8 cellular contexts compared by ENCODE assay signal in genomic region chr12:8034802-8035201, GRCh38. TPM values are rescaled to one million over a fixed set of nuclear protein-coding genes. Genes with fewer than 3 reads are reported as not detected.
DNase-seq lines count a peak whose midpoint lies in the region; FAIRE-seq and TF ChIP-seq lines count a peak whose summit lies in the region.

No MANE protein-coding gene starts in this region.

- intact Hi-C loops in CD4-positive, alpha-beta memory T cell (cut with micrococcal nuclease), result loop anchor here (1.0 kb wide), 1 partner anchor 9 kb away; no protein-coding TSS in a partner anchor
- intact Hi-C loops in endothelial cell of umbilical vein (cut with micrococcal nuclease), result loop anchor here (1.0 to 2.0 kb wide), 2 partner anchors 9 to 32 kb away; partner anchors contain the start of gene C3AR1

- H3K27ac ChIP-seq in CD4-positive, alpha-beta memory T cell (ENCODE audit: low read depth, low read length), result peak overlapping the region; percentile 97
- no peak overlapping the region for H3K27ac ChIP-seq in endothelial cell of umbilical vein (ENCODE audit: insufficient read depth, low read depth, low read length)
- peak overlapping the region; percentile 93 for H3K27ac ChIP-seq in parathyroid adenoma

- peaks cover 3% of the 10 kb centered on the region for H3K36me3 ChIP-seq in CD4-positive, alpha-beta memory T cell (ENCODE audit: insufficient read depth, low read length)
- H3K36me3 ChIP-seq in NT2/D1 (ENCODE audit: insufficient read depth, insufficient read length, low read length) (peaks cover 10% of the 10 kb centered on the region), endothelial cell of umbilical vein (ENCODE audit: control insufficient read depth in 2 of 2, extremely low read depth in 1 of 2, insufficient read depth in 2 of 2, low read length in 2 of 2) (no peaks in the 10 kb centered on the region), parathyroid adenoma (ENCODE audit: control insufficient read depth, insufficient read depth, low read length) (no peaks in the 10 kb centered on the region)

- no peak for DNase-seq in CD4-positive, alpha-beta memory T cell
- DNase-seq in NT2/D1 (ENCODE audit: low read depth, low spot score) (no peak), endothelial cell of umbilical vein (ENCODE audit: low read depth, low spot score) (peak; percentile 11), HEK293T (ENCODE audit: extremely low spot score) (no peak), inferior parietal cortex (ENCODE audit: extremely low spot score) (no peak), SKM-1 (lab: John Stamatoyannopoulos, UW; ENCODE audit: unreplicated experiment) (no peak), globus pallidus (ENCODE audit: low spot score) (no peak)

- no peak for TF ChIP-seq POLR2A in endothelial cell of umbilical vein (IDR thresholded peaks at IDR 0.05; ENCODE audit: low read depth, low read length)

- no peaks in the 10 kb centered on the region for H4K20me1 ChIP-seq in endothelial cell of umbilical vein (replicated peaks; ENCODE audit: control insufficient read depth, extremely low read depth, insufficient read depth, low read length)

- no peaks in the 10 kb centered on the region for H3K27me3 ChIP-seq in CD4-positive, alpha-beta memory T cell (ENCODE audit: insufficient read depth, low read length)
- H3K27me3 ChIP-seq in NT2/D1 (ENCODE audit: insufficient read depth, insufficient read length) (no peaks in the 10 kb centered on the region), endothelial cell of umbilical vein (ENCODE audit: control insufficient read depth in 2 of 2, insufficient read depth in 2 of 2, low read length in 2 of 2) (no peaks in the 10 kb centered on the region), parathyroid adenoma (ENCODE audit: control insufficient read depth, insufficient read depth, low read length) (no peaks in the 10 kb centered on the region)

- H3K36me3 Mint-ChIP-seq in CD4-positive, alpha-beta memory T cell, result peaks cover 0 to 19% of the 10 kb centered on the region in 2 donors

- H3K27me3 Mint-ChIP-seq in CD4-positive, alpha-beta memory T cell, result no peaks in the 10 kb centered on the region

- peaks cover 73% of the 10 kb centered on the region for H3K4me1 ChIP-seq in CD4-positive, alpha-beta memory T cell (ENCODE audit: insufficient read depth, low read length)
- H3K4me1 ChIP-seq in NT2/D1 (ENCODE audit: insufficient read depth, insufficient read length), result peaks cover 33% of the 10 kb centered on the region
- H3K4me1 ChIP-seq in endothelial cell of umbilical vein (ENCODE audit: control insufficient read depth, extremely low read depth, insufficient read depth, low read length), result peaks cover 40% of the 10 kb centered on the region
- peaks cover 49% of the 10 kb centered on the region for H3K4me1 ChIP-seq in parathyroid adenoma

- no TSS peak for BruUV-seq in endothelial cell of umbilical vein (replicated peaks; lab: Mats Ljungman, UMichigan)

- peak overlapping the region; percentile 75 for H3K4me2 ChIP-seq in endothelial cell of umbilical vein (ENCODE audit: insufficient read depth, low read length)
- H3K4me2 ChIP-seq in parathyroid adenoma (ENCODE audit: low read length), result peak overlapping the region; percentile 95

- no peaks in the 10 kb centered on the region for H3K9me3 Mint-ChIP-seq in CD4-positive, alpha-beta memory T cell

- peak overlapping the region; percentile 4 for H3K9ac ChIP-seq in NT2/D1 (ENCODE audit: insufficient read length, low read depth)
- H3K9ac ChIP-seq in endothelial cell of umbilical vein (replicated peaks; ENCODE audit: extremely low read depth, insufficient read depth, low read length), result no peak overlapping the region
- H3K9ac ChIP-seq in parathyroid adenoma, result no peak overlapping the region

- peak overlapping the region; percentile 82 to 94 (median 90) for H3K4me3 Mint-ChIP-seq in CD4-positive, alpha-beta memory T cell

- H3K79me2 ChIP-seq in endothelial cell of umbilical vein (ENCODE audit: control insufficient read depth, insufficient read depth, low read length), result peaks cover 10% of the 10 kb centered on the region
- H3K79me2 ChIP-seq in parathyroid adenoma, result peaks cover 19% of the 10 kb centered on the region

- dilution Hi-C loops in endothelial cell of umbilical vein (cut with MboI; ENCODE audit: extremely low pct_ligation_motif_present, low sequenced_read_pairs), result no loop called here

- H3K4me1 Mint-ChIP-seq in CD4-positive, alpha-beta memory T cell, result peaks cover 54 to 74% (median 68%) of the 10 kb centered on the region in 4 donors

- no peak for TF ChIP-seq CTCF in endothelial cell of umbilical vein (IDR thresholded peaks at IDR 0.05; ENCODE audit: extremely low read depth in 1 of 2, insufficient read depth in 1 of 2, low read depth in 1 of 2, low read length in 2 of 2)
- TF ChIP-seq CTCF in parathyroid adenoma (IDR thresholded peaks at IDR 0.05), result no peak

- no peaks in the 10 kb centered on the region for H3K9me3 ChIP-seq in CD4-positive, alpha-beta memory T cell (ENCODE audit: control insufficient read depth in 1 of 2, low read length in 2 of 2)
- H3K9me3 ChIP-seq in NT2/D1 (ENCODE audit: insufficient read depth, low read length) (no peaks in the 10 kb centered on the region), endothelial cell of umbilical vein (replicated peaks; ENCODE audit: control insufficient read depth, insufficient read depth, low read length) (no peaks in the 10 kb centered on the region), parathyroid adenoma (ENCODE audit: control insufficient read depth, low read length) (no peaks in the 10 kb centered on the region)

- POLR2A ChIA-PET in CD4-positive, alpha-beta memory T cell (lab: Charles Lee; ENCODE audit: partially characterized antibody), result interaction anchor here (0.8 to 5.3 kb wide), 8 partner anchors 7 to 101 kb away, joined by 3 to 29 read pairs (median 12); partner anchors contain the start of genes C3AR1 and SLC2A3
- POLR2A ChIA-PET in endothelial cell of umbilical vein (lab: Charles Lee) (no interaction called here), HEK293T (lab: Yijun Ruan, JAX) (interaction anchor here (0.7 to 1.5 kb wide), 2 partner anchors 9 to 17 kb away, joined by 3 to 4 read pairs; no protein-coding TSS in a partner anchor)

- FAIRE-seq in endothelial cell of umbilical vein (lab: Jason Lieb, UNC), result peak; percentile 35

- H2AFZ ChIP-seq in endothelial cell of umbilical vein (ENCODE audit: low read depth, low read length) (no peak overlapping the region), parathyroid adenoma (no peak overlapping the region)

- CTCF ChIA-PET in CD4-positive, alpha-beta memory T cell (lab: Charles Lee; ENCODE audit: partially characterized antibody), result interaction anchor here (1.7 to 8.5 kb wide), 4 partner anchors 11 to 175 kb away, joined by 4 to 85 read pairs (median 26); partner anchors contain the start of gene NECAP1
- CTCF ChIA-PET in endothelial cell of umbilical vein (lab: Charles Lee) (interaction anchor here (0.9 to 3.7 kb wide), 4 partner anchors 8 to 102 kb away, joined by 3 to 15 read pairs (median 10); no protein-coding TSS in a partner anchor), HEK293T (lab: Yijun Ruan, JAX) (interaction anchor here (1.0 kb wide), 1 partner anchor 11 kb away, joined by 3 read pairs; no protein-coding TSS in a partner anchor)

- H3K4me3 ChIP-seq in CD4-positive, alpha-beta memory T cell (ENCODE audit: low read length in 2 of 2), result peak overlapping the region in 1 of 2 donors; percentile 87
- H3K4me3 ChIP-seq in NT2/D1 (ENCODE audit: insufficient read length, low read depth), result no peak overlapping the region
- no peak overlapping the region for H3K4me3 ChIP-seq in endothelial cell of umbilical vein (replicated peaks in 1 of 3; ENCODE audit: insufficient read depth in 1 of 3, low read depth in 1 of 3, low read length in 3 of 3)
- peak overlapping the region; percentile 96 for H3K4me3 ChIP-seq in parathyroid adenoma (ENCODE audit: low read depth, low read length)

- H3K27ac Mint-ChIP-seq in CD4-positive, alpha-beta memory T cell, result peak overlapping the region; percentile 92 to 97 (median 96)

- H3K9me1 ChIP-seq in endothelial cell of umbilical vein (replicated peaks; ENCODE audit: control insufficient read depth, extremely low read depth, insufficient read depth, low read length), result no peaks in the 10 kb centered on the region

RNA-seq across cellular contexts. Expression of gene FOXJ2, which starts 2.3 kb away (rescaled TPM):
- 10 to 100 TPM; 32.4 to 33.4 TPM for total RNA-seq in CD4-positive, alpha-beta memory T cell
- polyA plus RNA-seq in CD4-positive, alpha-beta memory T cell, result 10 to 100 TPM in 1 of 2 donors, 1 to 10 TPM in 1; 4.8 to 18.3 TPM
- 13.3 and 13.9 TPM in 2 replicates for total RNA-seq in endothelial cell of umbilical vein
- 5.3 and 6.2 TPM in 2 replicates for polyA plus RNA-seq in endothelial cell of umbilical vein
- polyA plus RNA-seq in endothelial cell of umbilical vein (2011; cell fraction: cytosol; rRNA removed), result 4.6 and 4.8 TPM in 2 replicates
- polyA plus RNA-seq in endothelial cell of umbilical vein (2011; cell fraction: nucleus; rRNA removed), result 6.2 and 8.0 TPM in 2 replicates
- 8.5 TPM in 2 replicates for polyA plus RNA-seq in endothelial cell of umbilical vein (2012)
- polyA minus RNA-seq in endothelial cell of umbilical vein, result 6.7 and 7.5 TPM in 2 replicates
- polyA minus RNA-seq in endothelial cell of umbilical vein (2011; cell fraction: cytosol; rRNA and poly(A)+ RNA removed), result 4.6 TPM
- polyA minus RNA-seq in endothelial cell of umbilical vein (2011; cell fraction: nucleus; rRNA and poly(A)+ RNA removed), result 4.6 and 5.9 TPM in 2 replicates

RNA-seq across cellular contexts. Expression of gene C3AR1, which starts 31.4 kb away (rescaled TPM):
- 1 to 10 TPM; 4.6 to 6.1 TPM for total RNA-seq in CD4-positive, alpha-beta memory T cell
- polyA plus RNA-seq in CD4-positive, alpha-beta memory T cell, result 10 to 100 TPM in 1 of 2 donors, 1 to 10 TPM in 1; 8.6 to 10.6 TPM
- 0.21 and 0.22 TPM in 2 replicates for total RNA-seq in endothelial cell of umbilical vein
- 0.70 and 1.1 TPM in 2 replicates for polyA plus RNA-seq in endothelial cell of umbilical vein
- polyA plus RNA-seq in endothelial cell of umbilical vein (2011; cell fraction: cytosol; rRNA removed), result 0.18 and 0.38 TPM in 2 replicates
- 0.11 and 0.24 TPM in 2 replicates for polyA plus RNA-seq in endothelial cell of umbilical vein (2011; cell fraction: nucleus; rRNA removed)
- polyA plus RNA-seq in endothelial cell of umbilical vein (2012), result 0.12 and 0.42 TPM in 2 replicates
- polyA minus RNA-seq in endothelial cell of umbilical vein, result 0.25 and 1.7 TPM in 2 replicates
- polyA minus RNA-seq in endothelial cell of umbilical vein (2011; cell fraction: cytosol; rRNA and poly(A)+ RNA removed), result not detected
- polyA minus RNA-seq in endothelial cell of umbilical vein (2011; cell fraction: nucleus; rRNA and poly(A)+ RNA removed), result 0.24 TPM in 1 of 2 replicates, not detected in the other

RNA-seq across cellular contexts. Expression of gene NECAP1, which starts 47.3 kb away (rescaled TPM):
- total RNA-seq in CD4-positive, alpha-beta memory T cell, result 10 to 100 TPM; 59.2 to 59.5 TPM
- 10 to 100 TPM; 24.3 to 29.3 TPM for polyA plus RNA-seq in CD4-positive, alpha-beta memory T cell
- total RNA-seq in endothelial cell of umbilical vein, result 23.6 and 24.6 TPM in 2 replicates
- 18.9 and 23.4 TPM in 2 replicates for polyA plus RNA-seq in endothelial cell of umbilical vein
- polyA plus RNA-seq in endothelial cell of umbilical vein (2011; cell fraction: cytosol; rRNA removed), result 20.1 and 25.3 TPM in 2 replicates
- polyA plus RNA-seq in endothelial cell of umbilical vein (2011; cell fraction: nucleus; rRNA removed), result 36.7 and 40.1 TPM in 2 replicates
- 20.5 and 22.1 TPM in 2 replicates for polyA plus RNA-seq in endothelial cell of umbilical vein (2012)
- polyA minus RNA-seq in endothelial cell of umbilical vein, result 21.7 and 25.3 TPM in 2 replicates
- 14.4 TPM for polyA minus RNA-seq in endothelial cell of umbilical vein (2011; cell fraction: cytosol; rRNA and poly(A)+ RNA removed)
- 22.5 and 25.9 TPM in 2 replicates for polyA minus RNA-seq in endothelial cell of umbilical vein (2011; cell fraction: nucleus; rRNA and poly(A)+ RNA removed)
